In genomic region chr1:63266857-63267256, GRCh38 we compare ENCODE assay signal across 42 cellular contexts. TPM values are rescaled to one million over a fixed set of nuclear protein-coding genes. Genes with fewer than 3 reads are reported as not detected.
"Had no signal": no experiment of that assay in that cellular context is flagged by ENCODE, and none has a peak within 500 bp of the region (broad histone marks: within the 10 kb centered on the region; RNA-seq: fewer than 3 reads in every experiment).

No MANE protein-coding gene starts in this region.

- H3K9me3 Mint-ChIP-seq: activated naive CD4-positive, alpha-beta T cell treated with anti-CD3 and anti-CD28 coated beads for 36 hours; activated naive CD4-positive, alpha-beta T cell treated with anti-CD3 and anti-CD28 coated beads, Interleukin-2, amount 10 ng/mL, durations not matched to agents 7 days and 5 days; activated naive CD4-positive, alpha-beta T cell treated with anti-CD3 and anti-CD28 coated beads, Interleukin-2, amount 50 U/mL, for 24 hours; activated naive CD4-positive, alpha-beta T cell treated with anti-CD3 and anti-CD28 coated beads, Interleukin-2, amount 50 U/mL, for 72 hours; activated naive CD8-positive, alpha-beta T cell treated with anti-CD3 and anti-CD28 coated beads for 36 hours; activated naive CD8-positive, alpha-beta T cell treated with anti-CD3 and anti-CD28 coated beads, Interleukin-2, amount 10 ng/mL, durations not matched to agents 7 days and 5 days; activated naive CD8-positive, alpha-beta T cell treated with anti-CD3 and anti-CD28 coated beads, Interleukin-2, amount 50 U/mL, for 24 hours; activated T-cell treated with anti-CD3 and anti-CD28 coated beads, Interleukin-2, amount 50 U/mL, for 24 hours; activated T-cell treated with anti-CD3 and anti-CD28 coated beads, Interleukin-2, amount 50 U/mL, for 4 hours; activated T-cell treated with anti-CD3 and anti-CD28 coated beads, Interleukin-2, amount 50 U/mL, for 72 hours; activated T-helper 1 cell treated with anti-CD3 and anti-CD28 coated beads, Interleukin-12 subunit alpha, Interleukin-12 subunit beta, Interleukin-2, Interleukin-4 antibody, amounts not matched to agents 30 ng/mL and 10 ng/mL and 1 ng/mL, durations not matched to agents 14 hours and 24 hours and 36 hours; activated T-helper 17 cell treated with anti-CD3 and anti-CD28 coated beads, Interleukin-2, amount 50 U/mL, for 72 hours; activated T-helper 2 cell treated with anti-CD3 and anti-CD28 coated beads, Interferon-gamma antibody, Interleukin-2, Interleukin-4, amounts not matched to agents 10 μg/mL and 5 μg/mL and 100 μg/mL, durations not matched to agents 14 hours and 24 hours and 36 hours; central memory CD8-positive, alpha-beta T cell had no signal

- H3K4me3 Mint-ChIP-seq: activated naive CD4-positive, alpha-beta T cell treated with anti-CD3 and anti-CD28 coated beads for 36 hours; activated naive CD4-positive, alpha-beta T cell treated with anti-CD3 and anti-CD28 coated beads, Interleukin-2, amount 10 ng/mL, durations not matched to agents 7 days and 5 days; activated naive CD4-positive, alpha-beta T cell treated with anti-CD3 and anti-CD28 coated beads, Interleukin-2, amount 50 U/mL, for 24 hours; activated naive CD8-positive, alpha-beta T cell; activated naive CD8-positive, alpha-beta T cell treated with anti-CD3 and anti-CD28 coated beads for 36 hours; activated naive CD8-positive, alpha-beta T cell treated with anti-CD3 and anti-CD28 coated beads, Interleukin-2, amount 10 ng/mL, durations not matched to agents 7 days and 5 days; activated naive CD8-positive, alpha-beta T cell treated with anti-CD3 and anti-CD28 coated beads, Interleukin-2, amount 50 U/mL, for 24 hours; activated T-cell treated with anti-CD3 and anti-CD28 coated beads, Interleukin-2, amount 50 U/mL, for 24 hours; activated T-cell treated with anti-CD3 and anti-CD28 coated beads, Interleukin-2, amount 50 U/mL, for 4 hours; activated T-cell treated with anti-CD3 and anti-CD28 coated beads, Interleukin-2, amount 50 U/mL, for 72 hours; activated T-helper 1 cell treated with anti-CD3 and anti-CD28 coated beads, Interleukin-12 subunit alpha, Interleukin-12 subunit beta, Interleukin-2, Interleukin-4 antibody, amounts not matched to agents 30 ng/mL and 10 ng/mL and 1 ng/mL, durations not matched to agents 14 hours and 24 hours and 36 hours; activated T-helper 17 cell treated with anti-CD3 and anti-CD28 coated beads, Interleukin-2, amount 50 U/mL, for 72 hours; brain; central memory CD8-positive, alpha-beta T cell had no signal

- H3K9me3 ChIP-seq: adrenal gland, ascending aorta, body of pancreas, breast epithelium had no signal

- H3K4me3 ChIP-seq: adrenal gland, ascending aorta, body of pancreas, breast epithelium, cardiac muscle cell had no signal

- H3K4me1 ChIP-seq: adrenal gland, ascending aorta, body of pancreas, breast epithelium had no signal

- DNase-seq: activated effector memory CD4-positive, alpha-beta T cell treated with anti-CD3 and anti-CD28 coated beads, Interleukin-2, amount 50 U/mL, for 16 hours; activated effector memory CD4-positive, alpha-beta T cell treated with Interleukin-2 at 50 U/mL for 16 hours; activated gamma-delta T cell; activated gamma-delta T cell treated with Interleukin-2 at 50 U/mL for 16 hours; activated naive CD4-positive, alpha-beta T cell; activated naive CD4-positive, alpha-beta T cell treated with anti-CD3 and anti-CD28 coated beads for 36 hours; activated naive CD4-positive, alpha-beta T cell treated with anti-CD3 and anti-CD28 coated beads, Interleukin-2, amount 10 ng/mL, durations not matched to agents 7 days and 5 days; activated naive CD4-positive, alpha-beta T cell treated with anti-CD3 and anti-CD28 coated beads, Interleukin-2, amount 50 U/mL, for 16 hours; activated naive CD4-positive, alpha-beta T cell treated with Interleukin-2 at 50 U/mL for 16 hours; activated naive CD8-positive, alpha-beta T cell treated with anti-CD3 and anti-CD28 coated beads for 36 hours; activated naive CD8-positive, alpha-beta T cell treated with anti-CD3 and anti-CD28 coated beads, Interleukin-2, amount 10 ng/mL, durations not matched to agents 7 days and 5 days; activated naive CD8-positive, alpha-beta T cell treated with anti-CD3 and anti-CD28 coated beads, Interleukin-2, amount 50 U/mL, for 24 hours; activated T-cell treated with anti-CD3 and anti-CD28 coated beads, Interleukin-2, amount 50 U/mL, for 1 hour; activated T-cell treated with anti-CD3 and anti-CD28 coated beads, Interleukin-2, amount 50 U/mL, for 24 hours; activated T-cell treated with anti-CD3 and anti-CD28 coated beads, Interleukin-2, amount 50 U/mL, for 4 hours; activated T-cell treated with anti-CD3 and anti-CD28 coated beads, Interleukin-2, amount 50 U/mL, for 48 hours; activated T-cell treated with anti-CD3 and anti-CD28 coated beads, Interleukin-2, amount 50 U/mL, for 72 hours; adrenal gland; amniotic stem cell; amygdala; anterior cingulate cortex; aorta; body of pancreas; brain microvascular endothelial cell; caudate nucleus; central memory CD4-positive, alpha-beta T cell; cerebellar nuclear complex had no signal

- H3K36me3 ChIP-seq: adrenal gland, ascending aorta, brain microvascular endothelial cell, breast epithelium, cardiac muscle cell had no signal

- H3K27me3 ChIP-seq: ascending aorta, body of pancreas, brain microvascular endothelial cell, breast epithelium, cardiac muscle cell had no signal

- ATAC-seq: activated naive CD4-positive, alpha-beta T cell treated with anti-CD3 and anti-CD28 coated beads, Interleukin-2, amount 50 U/mL, for 72 hours; activated naive CD8-positive, alpha-beta T cell treated with anti-CD3 and anti-CD28 coated beads, Interleukin-2, amount 50 U/mL, for 24 hours; activated T-cell treated with anti-CD3 and anti-CD28 coated beads, Interleukin-2, amount 50 U/mL, for 4 hours; activated T-cell treated with anti-CD3 and anti-CD28 coated beads, Interleukin-2, amount 50 U/mL, for 72 hours; activated T-helper 17 cell treated with anti-CD3 and anti-CD28 coated beads, Interleukin-2, amount 50 U/mL, for 72 hours; body of pancreas had no signal

- H3K27ac ChIP-seq: adrenal gland, ascending aorta, body of pancreas, brain microvascular endothelial cell, breast epithelium, cardiac muscle cell had no signal

- H3K4me1 Mint-ChIP-seq: activated naive CD4-positive, alpha-beta T cell treated with anti-CD3 and anti-CD28 coated beads, Interleukin-2, amount 10 ng/mL, durations not matched to agents 7 days and 5 days; activated naive CD4-positive, alpha-beta T cell treated with anti-CD3 and anti-CD28 coated beads, Interleukin-2, amount 50 U/mL, for 24 hours; activated naive CD8-positive, alpha-beta T cell treated with anti-CD3 and anti-CD28 coated beads for 36 hours; activated naive CD8-positive, alpha-beta T cell treated with anti-CD3 and anti-CD28 coated beads, Interleukin-2, amount 10 ng/mL, durations not matched to agents 7 days and 5 days; activated naive CD8-positive, alpha-beta T cell treated with anti-CD3 and anti-CD28 coated beads, Interleukin-2, amount 50 U/mL, for 24 hours; activated T-helper 17 cell treated with anti-CD3 and anti-CD28 coated beads, Interleukin-2, amount 50 U/mL, for 72 hours; central memory CD8-positive, alpha-beta T cell had no signal

- H3K36me3 Mint-ChIP-seq: activated naive CD4-positive, alpha-beta T cell treated with anti-CD3 and anti-CD28 coated beads, Interleukin-2, amount 10 ng/mL, durations not matched to agents 7 days and 5 days; activated naive CD4-positive, alpha-beta T cell treated with anti-CD3 and anti-CD28 coated beads, Interleukin-2, amount 50 U/mL, for 24 hours; activated naive CD4-positive, alpha-beta T cell treated with anti-CD3 and anti-CD28 coated beads, Interleukin-2, amount 50 U/mL, for 72 hours; activated naive CD8-positive, alpha-beta T cell treated with anti-CD3 and anti-CD28 coated beads for 36 hours; activated naive CD8-positive, alpha-beta T cell treated with anti-CD3 and anti-CD28 coated beads, Interleukin-2, amount 10 ng/mL, durations not matched to agents 7 days and 5 days; brain had no signal

- H3K27ac Mint-ChIP-seq: activated naive CD4-positive, alpha-beta T cell treated with anti-CD3 and anti-CD28 coated beads for 36 hours; activated naive CD4-positive, alpha-beta T cell treated with anti-CD3 and anti-CD28 coated beads, Interleukin-2, amount 10 ng/mL, durations not matched to agents 7 days and 5 days; activated naive CD4-positive, alpha-beta T cell treated with anti-CD3 and anti-CD28 coated beads, Interleukin-2, amount 50 U/mL, for 72 hours; activated naive CD8-positive, alpha-beta T cell; activated naive CD8-positive, alpha-beta T cell treated with anti-CD3 and anti-CD28 coated beads for 36 hours; activated naive CD8-positive, alpha-beta T cell treated with anti-CD3 and anti-CD28 coated beads, Interleukin-2, amount 10 ng/mL, durations not matched to agents 7 days and 5 days; activated naive CD8-positive, alpha-beta T cell treated with anti-CD3 and anti-CD28 coated beads, Interleukin-2, amount 50 U/mL, for 24 hours; activated T-cell treated with anti-CD3 and anti-CD28 coated beads, Interleukin-2, amount 50 U/mL, for 24 hours; activated T-cell treated with anti-CD3 and anti-CD28 coated beads, Interleukin-2, amount 50 U/mL, for 72 hours; activated T-helper 1 cell treated with anti-CD3 and anti-CD28 coated beads, Interleukin-12 subunit alpha, Interleukin-12 subunit beta, Interleukin-2, Interleukin-4 antibody, amounts not matched to agents 30 ng/mL and 10 ng/mL and 1 ng/mL, durations not matched to agents 14 hours and 24 hours and 36 hours; activated T-helper 17 cell treated with anti-CD3 and anti-CD28 coated beads, Interleukin-2, amount 50 U/mL, for 72 hours; activated T-helper 2 cell treated with anti-CD3 and anti-CD28 coated beads, Interferon-gamma antibody, Interleukin-2, Interleukin-4, amounts not matched to agents 10 μg/mL and 5 μg/mL and 100 μg/mL, durations not matched to agents 14 hours and 24 hours and 36 hours; brain had no signal

- FAIRE-seq: astrocyte, bronchial epithelial cell had no signal

RNA-seq across cellular contexts. Expression of gene FOXD3, which starts 55.5 kb away (rescaled TPM):
- total RNA-seq: activated naive CD4-positive, alpha-beta T cell treated with anti-CD3 and anti-CD28 coated beads for 36 hours; activated naive CD4-positive, alpha-beta T cell treated with anti-CD3 and anti-CD28 coated beads, Interleukin-2, amount 50 U/mL, for 72 hours; activated naive CD8-positive, alpha-beta T cell treated with anti-CD3 and anti-CD28 coated beads for 36 hours; activated naive CD8-positive, alpha-beta T cell treated with anti-CD3 and anti-CD28 coated beads, Interleukin-2, amount 10 ng/mL, durations not matched to agents 7 days and 5 days; activated T-cell treated with anti-CD3 and anti-CD28 coated beads, Interleukin-2, amount 50 U/mL, for 4 hours; activated T-cell treated with anti-CD3 and anti-CD28 coated beads, Interleukin-2, amount 50 U/mL, for 72 hours; activated T-helper 1 cell treated with anti-CD3 and anti-CD28 coated beads, Interleukin-12 subunit alpha, Interleukin-12 subunit beta, Interleukin-2, Interleukin-4 antibody, amounts not matched to agents 30 ng/mL and 10 ng/mL and 1 ng/mL, durations not matched to agents 14 hours and 24 hours and 36 hours; activated T-helper 17 cell treated with anti-CD3 and anti-CD28 coated beads, Interleukin-2, amount 50 U/mL, for 72 hours; activated T-helper 2 cell treated with anti-CD3 and anti-CD28 coated beads, Interferon-gamma antibody, Interleukin-2, Interleukin-4, amounts not matched to agents 10 μg/mL and 5 μg/mL and 100 μg/mL, durations not matched to agents 14 hours and 24 hours and 36 hours; ascending aorta; astrocyte; breast epithelium; bronchial epithelial cell; cardiac muscle cell; cerebellum; chondrocyte had no signal
- polyA plus RNA-seq: aorta, cardiac muscle cell had no signal
